In genomic region chr19:10431943-10432735, GRCh38 we compare ENCODE assay signal across 9 cellular contexts.
DNase-seq lines count a peak whose midpoint lies in the region; ATAC-seq and FAIRE-seq lines count a peak whose summit lies in the region.
"Had no signal": no experiment of that assay in that cellular context is flagged by ENCODE, and none has a peak within 500 bp of the region (broad histone marks: within the 10 kb centered on the region; RNA-seq: fewer than 3 reads in every experiment).

No MANE protein-coding gene starts in this region.

- H3K27ac ChIP-seq in HUES48 (ENCODE audit: low read depth, low read length): no peak overlapping the region
- H3K27ac ChIP-seq: epithelial cell of prostate had no signal

- H3K36me3 Mint-ChIP-seq in effector memory CD8-positive, alpha-beta T cell (ENCODE audit: insufficient read depth): peaks cover 48% of the 10 kb centered on the region

- peak overlapping the region; percentile 96 to 100 for H3K27ac Mint-ChIP-seq in effector memory CD8-positive, alpha-beta T cell

- peak overlapping the region; percentile 80 to 81 for H3K4me3 Mint-ChIP-seq in effector memory CD8-positive, alpha-beta T cell

- no peaks in the 10 kb centered on the region for H3K4me1 ChIP-seq in HUES48 (ENCODE audit: control insufficient read depth, insufficient read depth, low read length)
- H3K4me1 ChIP-seq in mucosa of stomach (ENCODE audit: control insufficient read depth, insufficient read depth, low read length): peaks cover 16% of the 10 kb centered on the region

- peaks cover 0 to 2% of the 10 kb centered on the region in 2 donors for H3K9me3 Mint-ChIP-seq in effector memory CD8-positive, alpha-beta T cell

- H3K27me3 Mint-ChIP-seq in effector memory CD8-positive, alpha-beta T cell: peaks cover 0 to 6% of the 10 kb centered on the region in 2 donors

- H3K27me3 ChIP-seq in HUES48 (ENCODE audit: control insufficient read depth, insufficient read depth, low read length): peaks cover 61% of the 10 kb centered on the region
- peaks cover 6% of the 10 kb centered on the region for H3K27me3 ChIP-seq in mucosa of stomach (ENCODE audit: control insufficient read depth, insufficient read depth, low read length)

- H3K36me3 ChIP-seq in HUES48 (ENCODE audit: control insufficient read depth, insufficient read depth, low read length) (no peaks in the 10 kb centered on the region), mucosa of stomach (ENCODE audit: control insufficient read depth, insufficient read depth, low read length) (no peaks in the 10 kb centered on the region)

- peak; percentile 38 for ATAC-seq in effector memory CD8-positive, alpha-beta T cell (replicated peaks)

- H3K9ac ChIP-seq in HUES48 (ENCODE audit: low read depth, low read length) (no peak overlapping the region), mucosa of stomach (ENCODE audit: low read length) (peak overlapping the region; percentile 62)

- H3K9me3 ChIP-seq in HUES48 (ENCODE audit: control insufficient read depth, insufficient read depth, low read length): no peaks in the 10 kb centered on the region
- H3K9me3 ChIP-seq in mucosa of stomach (ENCODE audit: control insufficient read depth, low read length): no peaks in the 10 kb centered on the region

- H3K4me3 ChIP-seq in HUES48 (ENCODE audit: low read depth, low read length) (peak overlapping the region; percentile 52; the same call in 1 of the 2 replicates), mucosa of stomach (ENCODE audit: low read length) (peak overlapping the region; percentile 77)

- peak; percentile 78 for DNase-seq in AG08395 (ENCODE audit: low spot score)
- peak; percentile 63 to 70 for DNase-seq in activated CD4-positive, alpha-beta T cell treated with anti-CD3 and anti-CD28 coated beads, Interleukin-2, amount 50 U/mL, for 48 hours
- DNase-seq in effector memory CD8-positive, alpha-beta T cell: peak; percentile 67 to 75 (median 72)
- peak; percentile 41 for DNase-seq in urothelium cell line (ENCODE audit: low spot score)
- DNase-seq in NCI-H128 (lab: John Stamatoyannopoulos, UW; ENCODE audit: unreplicated experiment): no peak
- DNase-seq in NCI-H2029 treated with DMSO at 0.1 percent for 48 hours (lab: John Stamatoyannopoulos, UW): no peak

- H3K4me1 Mint-ChIP-seq in effector memory CD8-positive, alpha-beta T cell (ENCODE audit: low read depth in 2 of 2): peaks cover 60 to 62% of the 10 kb centered on the region in 2 donors

- no peak for FAIRE-seq in urothelium cell line (lab: Jason Lieb, UNC)

Comparison
In these comparisons a context has a peak if more than half of its experiments do, and no peak if none do; other contexts are left out.
1. DNase-seq: peak in AG08395 (single experiment), activated CD4-positive, alpha-beta T cell treated with anti-CD3 and anti-CD28 coated beads, Interleukin-2, amount 50 U/mL, for 48 hours (2 of 2), effector memory CD8-positive, alpha-beta T cell (3 of 3) and urothelium cell line (single experiment); none in NCI-H128 (single experiment) and NCI-H2029 treated with DMSO at 0.1 percent for 48 hours (single experiment).